10 cellular contexts compared by ENCODE assay signal in genomic region chr10:48792687-48793096, GRCh38.
DNase-seq lines count a peak whose midpoint lies in the region; ATAC-seq, FAIRE-seq and TF ChIP-seq lines count a peak whose summit lies in the region.
"Had no signal": no experiment of that assay in that cellular context is flagged by ENCODE, and none has a peak within 500 bp of the region (broad histone marks: within the 10 kb centered on the region; RNA-seq: fewer than 3 reads in every experiment).

No MANE protein-coding gene starts in this region.

- H3K27ac Mint-ChIP-seq in HFFc6: no peak overlapping the region
- H3K27ac Mint-ChIP-seq: stimulated activated memory B cell treated with anti-CD40 and anti-IgM and Interleukin-4, amounts not matched to agents 10 μg/mL and 1 μg/mL and 100 μg/mL, for 72 hours had no signal

- no peak for TF ChIP-seq CTCF in BJ (IDR thresholded peaks at IDR 0.05; ENCODE audit: insufficient read depth, low read depth, low read length)
- TF ChIP-seq CTCF in HFFc6 (IDR thresholded peaks at IDR 0.05): no peak

- H3K9me3 ChIP-seq in small intestine (ENCODE audit: control insufficient read depth, low read depth): no peaks in the 10 kb centered on the region

- H3K4me3 Mint-ChIP-seq in HFFc6: no peak overlapping the region
- H3K4me3 Mint-ChIP-seq: stimulated activated memory B cell treated with anti-CD40 and anti-IgM and Interleukin-4, amounts not matched to agents 10 μg/mL and 1 μg/mL and 100 μg/mL, for 72 hours had no signal

- ATAC-seq in GM19455 (IDR thresholded peaks at IDR 0.05; ENCODE audit: unreplicated experiment): no peak
- ATAC-seq: stimulated activated memory B cell treated with anti-CD40 and anti-IgM and Interleukin-4, amounts not matched to agents 10 μg/mL and 1 μg/mL and 100 μg/mL, for 72 hours had no signal

- H3K9me3 Mint-ChIP-seq in HFFc6: no peaks in the 10 kb centered on the region
- H3K9me3 Mint-ChIP-seq: stimulated activated memory B cell treated with anti-CD40 and anti-IgM and Interleukin-4, amounts not matched to agents 10 μg/mL and 1 μg/mL and 100 μg/mL, for 72 hours had no signal

- H3K4me3 ChIP-seq in BJ (ENCODE audit: low read depth, low read length): no peak overlapping the region
- no peak overlapping the region for H3K4me3 ChIP-seq in small intestine (ENCODE audit: low read depth in 1 of 2, low read length in 2 of 2)

- DNase-seq in BJ (ENCODE audit: low read depth): peak; percentile 41
- DNase-seq in HFFc6: peak; percentile 68
- peak; percentile 89 for DNase-seq in astrocyte of the hippocampus (ENCODE audit: low read depth, low spot score)
- peak; percentile 26 for DNase-seq in kidney glomerular epithelial cell (lab: John Stamatoyannopoulos, UW)
- DNase-seq in small intestine: no peak
- DNase-seq in stimulated activated CD4-positive, alpha-beta T cell treated with anti-CD3 and anti-CD28 coated beads, Interleukin-4, amount 100 ng/mL, for 1 hour: no peak
- DNase-seq in NK-92 treated with Interleukin-12 subunit alpha and Interleukin-12 subunit beta, amount 100 ng/mL, for 24 hours (lab: John Stamatoyannopoulos, UW): no peak
- DNase-seq: NCI-H69 had no signal

- POLR2A ChIA-PET in BJ (lab: Charles Lee): no interaction called here

- H3K27ac ChIP-seq in small intestine (ENCODE audit: low read depth in 1 of 2, low read length in 1 of 2): no peak overlapping the region

- FAIRE-seq in small intestine (lab: Jason Lieb, UNC): no peak

- H3K4me1 Mint-ChIP-seq in HFFc6 (ENCODE audit: low read depth): peaks cover 13% of the 10 kb centered on the region

- peaks cover 23% of the 10 kb centered on the region for H3K27me3 Mint-ChIP-seq in HFFc6 (ENCODE audit: insufficient read depth)
- H3K27me3 Mint-ChIP-seq: stimulated activated memory B cell treated with anti-CD40 and anti-IgM and Interleukin-4, amounts not matched to agents 10 μg/mL and 1 μg/mL and 100 μg/mL, for 72 hours had no signal

- H3K4me1 ChIP-seq in small intestine (ENCODE audit: control insufficient read depth in 2 of 2, insufficient read depth in 1 of 2, low read depth in 1 of 2, low read length in 1 of 2): no peaks in the 10 kb centered on the region

- H3K27me3 ChIP-seq in BJ (ENCODE audit: control insufficient read depth, insufficient read depth, low read length) (no peaks in the 10 kb centered on the region), small intestine (ENCODE audit: control insufficient read depth in 2 of 2, insufficient read depth in 2 of 2, low read length in 2 of 2) (no peaks in the 10 kb centered on the region)

- 67 to 82% (median 79%) methylated on average over 4 of the region's 4 CpGs for WGBS in small intestine, 3 donors

- CTCF ChIA-PET in BJ (lab: Yijun Ruan, JAX): interaction anchor here (1.3 kb wide), 1 partner anchor 15 kb away, joined by 3 read pairs; no protein-coding TSS in a partner anchor

- H3K36me3 Mint-ChIP-seq in HFFc6 (ENCODE audit: low read depth): no peaks in the 10 kb centered on the region

- no peaks in the 10 kb centered on the region for H3K36me3 ChIP-seq in BJ (ENCODE audit: control insufficient read depth, insufficient read depth, low read length)
- H3K36me3 ChIP-seq in small intestine (ENCODE audit: control insufficient read depth in 2 of 2, insufficient read depth in 2 of 2, low read length in 2 of 2): no peaks in the 10 kb centered on the region

Comparison
In these comparisons a context has a peak if more than half of its experiments do, and no peak if none do; other contexts are left out.
1. DNase-seq: peak in BJ (single experiment), HFFc6 (single experiment), astrocyte of the hippocampus (single experiment) and kidney glomerular epithelial cell (single experiment); none in small intestine (single experiment), stimulated activated CD4-positive, alpha-beta T cell treated with anti-CD3 and anti-CD28 coated beads, Interleukin-4, amount 100 ng/mL, for 1 hour (single experiment) and NK-92 treated with Interleukin-12 subunit alpha and Interleukin-12 subunit beta, amount 100 ng/mL, for 24 hours (single experiment).